Comparison of ENCODE assay signal across 11 cellular contexts in the genomic region with DNA sequence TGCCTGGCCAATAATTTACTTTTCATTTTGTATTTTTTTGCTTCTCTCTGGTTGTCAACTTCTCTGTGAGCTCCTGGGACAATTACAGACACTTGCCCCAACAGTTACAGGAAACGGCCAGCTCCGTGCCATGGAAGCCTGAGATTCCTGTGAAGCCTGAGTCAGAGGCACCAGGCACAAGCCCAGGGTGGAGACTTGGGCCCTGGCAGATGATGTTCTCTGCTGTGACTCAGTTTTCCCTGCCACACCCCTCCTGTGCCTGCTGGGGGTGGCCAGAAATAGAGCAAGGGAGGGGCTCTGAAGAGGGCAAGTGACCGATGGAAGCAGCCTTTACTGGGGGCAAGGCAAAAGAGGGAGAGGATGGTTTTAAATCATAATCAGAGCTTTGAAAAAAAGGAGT. TPM values are rescaled to one million over a fixed set of nuclear protein-coding genes. Genes with fewer than 3 reads are reported as not detected.
DNase-seq lines count a peak whose midpoint lies in the region; ATAC-seq and TF ChIP-seq lines count a peak whose summit lies in the region.
"Had no signal": no experiment of that assay in that cellular context is flagged by ENCODE, and none has a peak within 500 bp of the region (broad histone marks: within the 10 kb centered on the region; RNA-seq: fewer than 3 reads in every experiment).

No MANE protein-coding gene starts in this region.

- no peak overlapping the region for H3K14ac ChIP-seq in IMR-90 (replicated peaks; ENCODE audit: low read depth, low read length)

- peak overlapping the region; percentile 35; the same call in 1 of the 2 replicates for H2BK120ac ChIP-seq in IMR-90 (ENCODE audit: low read depth, low read length)

- H2AK5ac ChIP-seq in IMR-90 (ENCODE audit: low read depth, low read length), result peak overlapping the region; percentile 90

- H3K4ac ChIP-seq in IMR-90 (ENCODE audit: low read depth, low read length), result peak overlapping the region; percentile 66

- H3K27me3 Mint-ChIP-seq in CD8-positive, alpha-beta T cell (ENCODE audit: low read depth), result no peaks in the 10 kb centered on the region
- H3K27me3 Mint-ChIP-seq: activated naive CD8-positive, alpha-beta T cell treated with anti-CD3 and anti-CD28 coated beads for 36 hours had no signal

- no CpG with 5 or more reads among the region's 3 CpGs for WGBS in IMR-90 (ENCODE audit: extremely low coverage in 2 of 2, insufficient read length in 1 of 2), 2 experiments

- H3K18ac ChIP-seq in IMR-90 (ENCODE audit: low read depth, low read length), result no peak overlapping the region

- peak overlapping the region; percentile 81 for H2BK5ac ChIP-seq in IMR-90 (ENCODE audit: low read depth, low read length, poor library complexity, severe bottlenecking)

- ATAC-seq in IMR-90 (ENCODE audit: low read depth) (peak; percentile 96), HG03135 (IDR thresholded peaks at IDR 0.05; ENCODE audit: unreplicated experiment) (no peak), HG02970 (IDR thresholded peaks at IDR 0.05; ENCODE audit: low FRiP score, unreplicated experiment) (no peak)
- no peak for ATAC-seq in CD8-positive, alpha-beta T cell

- H3K36me3 Mint-ChIP-seq in CD8-positive, alpha-beta T cell, result peaks cover 49% of the 10 kb centered on the region

- no peak for TF ChIP-seq CTCF in IMR-90 (conservative IDR thresholded peaks at IDR 0.05; ENCODE audit: low read depth, low read length)
- TF ChIP-seq CTCF in CD8-positive, alpha-beta T cell (IDR thresholded peaks at IDR 0.05), result no peak

- intact Hi-C loops in IMR-90 (cut with micrococcal nuclease), result no loop called here
- intact Hi-C loops in CD8-positive, alpha-beta T cell (cut with DNase I, micrococcal nuclease), result no loop called here

- CTCF ChIA-PET in IMR-90 (lab: Yijun Ruan, JAX), result interaction anchor here (0.9 to 1.6 kb wide), 2 partner anchors 13 to 14 kb away, joined by 3 to 8 read pairs; partner anchors contain the start of gene CYB5R3
- CTCF ChIA-PET in CD8-positive, alpha-beta T cell (lab: Charles Lee), result no interaction called here

- H3K23ac ChIP-seq in IMR-90 (ENCODE audit: low read depth, low read length), result 0 out of 2 replicates have a peak overlapping the region, but pooled peaks have one; percentile 20

- peak overlapping the region; percentile 62 for H3K27ac ChIP-seq in IMR-90 (ENCODE audit: insufficient read depth, low read length)
- peak overlapping the region; percentile 98 for H3K27ac ChIP-seq in epithelial cell of prostate
- no peak overlapping the region for H3K27ac ChIP-seq in CD8-positive, alpha-beta T cell (ENCODE audit: low read depth, low read length)
- H3K27ac ChIP-seq: KMS-11 had no signal

- POLR2A ChIA-PET in IMR-90 (lab: Charles Lee; ENCODE audit: unreplicated experiment), result interaction anchor here (0.6 kb wide), 1 partner anchor 21 kb away, joined by 3 read pairs; the partner anchor contains the start of gene POLDIP3
- POLR2A ChIA-PET in CD8-positive, alpha-beta T cell (lab: Charles Lee), result no interaction called here

- H3K9ac ChIP-seq in IMR-90 (ENCODE audit: low read depth, low read length), result no peak overlapping the region
- H3K9ac ChIP-seq: KMS-11 had no signal

- peaks cover 3% of the 10 kb centered on the region for H3K4me1 Mint-ChIP-seq in CD8-positive, alpha-beta T cell (ENCODE audit: low read depth)
- H3K4me1 Mint-ChIP-seq: activated naive CD8-positive, alpha-beta T cell treated with anti-CD3 and anti-CD28 coated beads for 36 hours had no signal

- BruUV-seq in IMR-90 (replicated peaks; lab: Mats Ljungman, UMichigan), result no TSS peak

- peaks cover 16% of the 10 kb centered on the region for H3K9me1 ChIP-seq in IMR-90 (ENCODE audit: insufficient read depth, low read length)

- H3K4me3 ChIP-seq in IMR-90 (ENCODE audit: insufficient read depth, low read depth, low read length), result no peak overlapping the region
- no peak overlapping the region for H3K4me3 ChIP-seq in CD8-positive, alpha-beta T cell (ENCODE audit: low read depth, low read length)

- no peak overlapping the region for H4K5ac ChIP-seq in IMR-90 (ENCODE audit: low read depth, low read length)

- H2BK20ac ChIP-seq in IMR-90 (ENCODE audit: low read depth, low read length), result no peak overlapping the region

- no peak overlapping the region; the same call in 1 of the 2 replicates for H3K56ac ChIP-seq in IMR-90 (ENCODE audit: extremely low read depth, insufficient read depth, low read length)

- peak overlapping the region; percentile 13 to 43; a peak in 2 of 4 replicates for H4K8ac ChIP-seq in IMR-90 (ENCODE audit: low read depth in 2 of 2, low read length in 2 of 2)

- H2AK9ac ChIP-seq in IMR-90 (replicated peaks; ENCODE audit: low read depth, low read length, poor library complexity), result peak overlapping the region; percentile 92

- H2AFZ ChIP-seq in IMR-90 (replicated peaks; ENCODE audit: low read length, poor library complexity), result peak overlapping the region; percentile 56

- H3K9me3 Mint-ChIP-seq in CD8-positive, alpha-beta T cell, result no peaks in the 10 kb centered on the region
- H3K9me3 Mint-ChIP-seq: activated naive CD8-positive, alpha-beta T cell treated with anti-CD3 and anti-CD28 coated beads for 36 hours had no signal

- peaks cover 37% of the 10 kb centered on the region for H4K20me1 ChIP-seq in IMR-90 (ENCODE audit: insufficient read depth, low read length)

- in situ Hi-C loops in IMR-90 (cut with MboI; ENCODE audit: low sequenced_read_pairs), result no loop called here

- no peaks in the 10 kb centered on the region for H3K9me3 ChIP-seq in IMR-90 (ENCODE audit: control insufficient read depth, insufficient read depth, low read length)
- H3K9me3 ChIP-seq in CD8-positive, alpha-beta T cell (ENCODE audit: low read length), result no peaks in the 10 kb centered on the region
- H3K9me3 ChIP-seq: Caco-2 had no signal

- H3K27me3 ChIP-seq in IMR-90 (ENCODE audit: control insufficient read depth, insufficient read depth, low read length), result no peaks in the 10 kb centered on the region
- H3K27me3 ChIP-seq in CD8-positive, alpha-beta T cell (ENCODE audit: insufficient read depth, low read length), result no peaks in the 10 kb centered on the region

- peaks cover 8% of the 10 kb centered on the region for H3K4me1 ChIP-seq in IMR-90 (ENCODE audit: control insufficient read depth, insufficient read depth, low read length)
- H3K4me1 ChIP-seq in CD8-positive, alpha-beta T cell (ENCODE audit: insufficient read depth, low read length), result no peaks in the 10 kb centered on the region
- H3K4me1 ChIP-seq: Caco-2 had no signal

- no peak overlapping the region for H2BK15ac ChIP-seq in IMR-90 (ENCODE audit: low read depth, low read length)

- dilution Hi-C loops in IMR-90 (cut with HindIII; ENCODE audit: low sequenced_read_pairs, unreplicated experiment), result no loop called here

- peak overlapping the region; percentile 38; the same call in 1 of the 2 replicates for H4K91ac ChIP-seq in IMR-90 (ENCODE audit: insufficient read depth, low read depth, low read length)

- no peak for TF ChIP-seq POLR2A in IMR-90 (IDR thresholded peaks at IDR 0.05; ENCODE audit: low read depth, low read length)

- DNase-seq in 8988T (peak; percentile 74), IMR-90 (peak; percentile 90), epithelial cell of prostate (ENCODE audit: low read depth, low spot score) (peak; percentile 73), mucosa of gallbladder (ENCODE audit: low spot score) (peak; percentile 70), NCI-H2029 treated with DMSO at 0.1 percent for 48 hours (lab: John Stamatoyannopoulos, UW) (no peak)
- no peak for DNase-seq in CD8-positive, alpha-beta T cell
- DNase-seq: activated naive CD8-positive, alpha-beta T cell treated with anti-CD3 and anti-CD28 coated beads for 36 hours; Caco-2 had no signal

- H3K36me3 ChIP-seq in IMR-90 (ENCODE audit: control insufficient read depth, insufficient read depth, low read length), result peaks cover 38% of the 10 kb centered on the region
- peaks cover 15% of the 10 kb centered on the region for H3K36me3 ChIP-seq in CD8-positive, alpha-beta T cell (ENCODE audit: insufficient read depth, low read length)

- H3K4me3 Mint-ChIP-seq in CD8-positive, alpha-beta T cell, result no peak overlapping the region
- H3K4me3 Mint-ChIP-seq: activated naive CD8-positive, alpha-beta T cell treated with anti-CD3 and anti-CD28 coated beads for 36 hours had no signal

- TF ChIP-seq RAD21 in IMR-90 (IDR thresholded peaks at IDR 0.05; ENCODE audit: low read length), result 0 out of 2 replicates have a peak, but pooled peaks have one; percentile 8

- H3K27ac Mint-ChIP-seq in CD8-positive, alpha-beta T cell, result no peak overlapping the region
- H3K27ac Mint-ChIP-seq: activated naive CD8-positive, alpha-beta T cell treated with anti-CD3 and anti-CD28 coated beads for 36 hours had no signal

- no peak overlapping the region for H3K4me2 ChIP-seq in IMR-90 (ENCODE audit: low read depth, low read length)
- H3K4me2 ChIP-seq: KMS-11 had no signal

- H3K79me1 ChIP-seq in IMR-90 (ENCODE audit: low read depth in 1 of 2, low read length in 2 of 2), result peaks cover 49 to 68% of the 10 kb centered on the region in 2 experiments

TF ChIP-seq in IMR-90, 13 proteins besides CTCF, POLR2A, EP300 and RAD21 (continues in another document):
- no peak for TF ChIP-seq NFE2L2 (IDR thresholded peaks at IDR 0.05; ENCODE audit: low read depth, low read length)
- peak; percentile 47 for TF ChIP-seq RCOR1 (IDR thresholded peaks at IDR 0.05; ENCODE audit: insufficient replicate concordance, low read length)
- TF ChIP-seq CHD1 (IDR thresholded peaks at IDR 0.05; ENCODE audit: low read depth, low read length), result no peak
- TF ChIP-seq MXI1 (IDR thresholded peaks at IDR 0.05; ENCODE audit: borderline replicate concordance, low read depth, low read length), result peak; percentile 39; the same call in 1 of the 2 replicates
- peak; percentile 14; the same call in 1 of the 2 replicates for TF ChIP-seq SMC3 (IDR thresholded peaks at IDR 0.05; ENCODE audit: low read depth, low read length)
- TF ChIP-seq MAFK (IDR thresholded peaks at IDR 0.05; ENCODE audit: low read depth, low read length), result no peak

RNA-seq across cellular contexts. Expression of gene ATP5MGL, which starts 4.9 kb away (rescaled TPM):
- 0.18 TPM in 1 of 2 replicates, not detected in the other for total RNA-seq in IMR-90 (2012; rRNA removed)
- polyA plus RNA-seq in IMR-90 (2012; rRNA removed), result not detected in 2 replicates
- polyA plus RNA-seq in IMR-90 (2012; cell fraction: cytosol; rRNA removed), result not detected in 2 replicates
- polyA plus RNA-seq in IMR-90 (2012; cell fraction: nucleus; rRNA removed; ENCODE audit: low replicate concordance), result 0.10 TPM in 1 of 2 replicates, not detected in the other
- total RNA-seq in mucosa of gallbladder, result 1.7 TPM
- 1 to 10 TPM; 3.4 to 5.0 TPM for total RNA-seq in CD8-positive, alpha-beta T cell

RNA-seq across cellular contexts. Expression of gene CYB5R3, which starts 13.7 kb away (rescaled TPM):
- 37.5 and 44.1 TPM in 2 replicates for total RNA-seq in IMR-90 (2012; rRNA removed)
- polyA plus RNA-seq in IMR-90 (2012; rRNA removed), result 362 and 405 TPM in 2 replicates
- polyA plus RNA-seq in IMR-90 (2012; cell fraction: cytosol; rRNA removed), result 217 and 450 TPM in 2 replicates
- polyA plus RNA-seq in IMR-90 (2012; cell fraction: nucleus; rRNA removed; ENCODE audit: low replicate concordance), result 98.1 and 215 TPM in 2 replicates
- total RNA-seq in mucosa of gallbladder, result 240 TPM
- total RNA-seq in CD8-positive, alpha-beta T cell, result 10 to 100 TPM; 43.8 to 50.2 TPM

RNA-seq across cellular contexts. Expression of gene POLDIP3, which starts 20.8 kb away (rescaled TPM):
- total RNA-seq in IMR-90 (2012; rRNA removed), result 28.1 and 33.9 TPM in 2 replicates
- polyA plus RNA-seq in IMR-90 (2012; rRNA removed), result 43.6 and 45.4 TPM in 2 replicates
- polyA plus RNA-seq in IMR-90 (2012; cell fraction: cytosol; rRNA removed), result 23.9 and 40.0 TPM in 2 replicates
- polyA plus RNA-seq in IMR-90 (2012; cell fraction: nucleus; rRNA removed; ENCODE audit: low replicate concordance), result 29.6 and 46.7 TPM in 2 replicates
- total RNA-seq in mucosa of gallbladder, result 75.8 TPM
- total RNA-seq in CD8-positive, alpha-beta T cell, result 100 to 1,000 TPM in 1 of 2 experiments, 10 to 100 TPM in 1; 96.4 to 103 TPM

Comparison
In these comparisons a context has a peak if more than half of its experiments do, and no peak if none do; other contexts are left out.
1. DNase-seq: peak in 8988T (single experiment), IMR-90 (single experiment), epithelial cell of prostate (single experiment) and mucosa of gallbladder (single experiment); none in CD8-positive, alpha-beta T cell (0 of 7) and NCI-H2029 treated with DMSO at 0.1 percent for 48 hours (single experiment).